In genomic region chr1:151547900-151548230, GRCh38 we compare ENCODE assay signal across 14 cellular contexts. TPM values are rescaled to one million over a fixed set of nuclear protein-coding genes. Genes with fewer than 3 reads are reported as not detected.
A peak's percentile ranks its signal among the peaks of the same experiment; 100 is the strongest.
DNase-seq lines count a peak whose midpoint lies in the region; ATAC-seq, FAIRE-seq and TF ChIP-seq lines count a peak whose summit lies in the region.
"Had no signal": no experiment of that assay in that cellular context is flagged by ENCODE, and none has a peak within 500 bp of the region (broad histone marks: within the 10 kb centered on the region; RNA-seq: fewer than 3 reads in every experiment).

No MANE protein-coding gene starts in this region.

- intact Hi-C loops in right lobe of liver (cut with DNase I) = loop anchor here in 1 of 2 donors (10.0 kb wide), 1 partner anchor 47 kb away; no protein-coding TSS in a partner anchor

- no peak for ATAC-seq in right lobe of liver
- ATAC-seq in GM21619 (IDR thresholded peaks at IDR 0.05; ENCODE audit: unreplicated experiment) = no peak
- no peak for ATAC-seq in GM19455 (IDR thresholded peaks at IDR 0.05; ENCODE audit: unreplicated experiment)
- ATAC-seq: stimulated activated memory B cell treated with anti-CD40 and anti-IgM and Interleukin-4, amounts not matched to agents 10 μg/mL and 1 μg/mL and 100 μg/mL, for 72 hours had no signal

- in situ Hi-C loops in brain microvascular endothelial cell (cut with HindIII; ENCODE audit: low pct_ligation_motif_present, low sequenced_read_pairs) = no loop called here

- peak overlapping the region; percentile 11 for H3K27ac ChIP-seq in brain microvascular endothelial cell
- H3K27ac ChIP-seq in right lobe of liver = peak overlapping the region in 2 of 3 donors; percentile 41 to 54
- H3K27ac ChIP-seq in small intestine (ENCODE audit: low read depth in 1 of 2, low read length in 1 of 2) = peak overlapping the region; percentile 75 to 89

- H3K27me3 ChIP-seq in brain microvascular endothelial cell (replicated peaks) = no peaks in the 10 kb centered on the region
- H3K27me3 ChIP-seq in right lobe of liver = no peaks in the 10 kb centered on the region
- no peaks in the 10 kb centered on the region for H3K27me3 ChIP-seq in small intestine (ENCODE audit: control insufficient read depth in 2 of 2, insufficient read depth in 2 of 2, low read length in 2 of 2)

- no CpG with 5 or more reads among the region's 3 CpGs for WGBS in right lobe of liver (ENCODE audit: insufficient coverage, low coverage, low lambda C conversion rate, missing lambda C conversion rate)
- WGBS in small intestine, 3 donors = 88 to 96% (median 91%) methylated on average over 3 of the region's 3 CpGs

- H3K36me3 ChIP-seq in brain microvascular endothelial cell (replicated peaks) (no peaks in the 10 kb centered on the region), right lobe of liver (no peaks in the 10 kb centered on the region), small intestine (ENCODE audit: control insufficient read depth in 2 of 2, insufficient read depth in 2 of 2, low read length in 2 of 2) (no peaks in the 10 kb centered on the region)

- H3K4me1 ChIP-seq in right lobe of liver (peaks cover 0 to 12% (median 6%) of the 10 kb centered on the region in 4 donors), small intestine (ENCODE audit: control insufficient read depth in 2 of 2, insufficient read depth in 1 of 2, low read depth in 1 of 2, low read length in 1 of 2) (peaks cover 6% of the 10 kb centered on the region in 2 donors)

- TF ChIP-seq CTCF in brain microvascular endothelial cell (IDR thresholded peaks at IDR 0.05; ENCODE audit: low read depth, low read length, missing control alignments) (no peak), right lobe of liver (IDR thresholded peaks at IDR 0.05) (no peak)

- DNase-seq in HK-2 (ENCODE audit: unreplicated experiment) = peak; percentile 13
- no peak for DNase-seq in brain microvascular endothelial cell
- peak in 1 of 3 donors; percentile 31 for DNase-seq in right lobe of liver
- DNase-seq in small intestine = no peak
- DNase-seq in NK-92 treated with Interleukin-12 subunit alpha and Interleukin-12 subunit beta, amount 100 ng/mL, for 24 hours (lab: John Stamatoyannopoulos, UW) = no peak
- no peak for DNase-seq in AG08396 (ENCODE audit: low spot score)
- DNase-seq: foreskin fibroblast; NCI-H2081; stimulated activated CD4-positive, alpha-beta T cell treated with anti-CD3 and anti-CD28 coated beads, Interleukin-2, amount 100 ng/mL, for 24 hours had no signal

- H3K9me3 ChIP-seq in right lobe of liver (no peaks in the 10 kb centered on the region), small intestine (ENCODE audit: control insufficient read depth, low read depth) (no peaks in the 10 kb centered on the region)

- FAIRE-seq in small intestine (lab: Jason Lieb, UNC) = no peak
- FAIRE-seq: GM18507 had no signal

- TF ChIP-seq POLR2A in right lobe of liver (IDR thresholded peaks at IDR 0.05) = no peak

- H3K4me3 ChIP-seq in brain microvascular endothelial cell (ENCODE audit: low read depth, low read length) (no peak overlapping the region), right lobe of liver (no peak overlapping the region), small intestine (ENCODE audit: low read depth in 1 of 2, low read length in 2 of 2) (no peak overlapping the region)

RNA-seq across cellular contexts. Expression of gene TUFT1, which starts 7.8 kb away (rescaled TPM):
- 1 to 10 TPM; 1.6 to 8.0 (median 3.1) TPM for total RNA-seq in right lobe of liver
- polyA plus RNA-seq in small intestine = 10 to 100 TPM in 1 of 3 donors, 1 to 10 TPM in 2; 8.5 to 14.1 (median 8.9) TPM

RNA-seq across cellular contexts. Expression of gene CGN, which starts 36.7 kb away (rescaled TPM):
- 10 to 100 TPM; 15.9 to 65.4 (median 38.6) TPM for total RNA-seq in right lobe of liver
- 100 to 1,000 TPM in 2 of 3 donors, 10 to 100 TPM in 1; 33.5 to 286 (median 221) TPM for polyA plus RNA-seq in small intestine
- polyA plus RNA-seq: CD14-positive monocyte had no signal

Comparison
In these comparisons a context has a peak if more than half of its experiments do, and no peak if none do; other contexts are left out.
1. H3K27ac ChIP-seq: peak in every context shown above with its lines; median percentile 82 in small intestine; 48 in right lobe of liver; 11 in brain microvascular endothelial cell.